ENCODE assay signal across 17 cellular contexts in the genomic region with DNA sequence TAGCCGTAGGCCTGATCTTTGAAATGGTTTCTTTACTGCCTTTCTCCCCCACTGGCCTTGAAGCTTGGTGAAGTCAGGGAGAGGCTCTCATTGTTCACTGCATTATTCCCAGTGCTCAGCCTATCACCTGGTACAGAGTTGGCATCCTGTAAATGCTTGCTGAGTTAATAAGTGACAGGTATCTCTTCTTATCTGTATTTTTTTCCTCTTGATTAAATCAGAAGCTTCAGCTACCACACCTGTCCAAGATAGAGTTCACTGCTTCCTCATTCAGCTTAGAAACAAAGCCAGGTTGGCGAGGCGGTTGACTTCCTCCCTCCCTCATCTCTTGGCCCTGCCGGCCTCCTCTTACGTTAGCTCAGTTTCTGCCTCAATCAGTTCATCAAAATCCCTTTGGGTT.
DNase-seq lines count a peak whose midpoint lies in the region; FAIRE-seq and TF ChIP-seq lines count a peak whose summit lies in the region.
"Had no signal": no experiment of that assay in that cellular context is flagged by ENCODE, and none has a peak within 500 bp of the region (broad histone marks: within the 10 kb centered on the region; RNA-seq: fewer than 3 reads in every experiment).

No MANE protein-coding gene starts in this region.

- no peak for DNase-seq in GM12891 (ENCODE audit: insufficient read length, low spot score)
- peak; percentile 59 for DNase-seq in kidney tubule cell (ENCODE audit: low spot score)
- DNase-seq in small intestine = peak; percentile 92
- DNase-seq in NOMO-1 (lab: John Stamatoyannopoulos, UW; ENCODE audit: unreplicated experiment in 2 of 2) = no peak
- DNase-seq in A172 (ENCODE audit: low spot score) = no peak
- no peak for DNase-seq in hippocampal formation (lab: John Stamatoyannopoulos, UW)
- DNase-seq: activated B cell treated with CpG ODN at 0.5 μM for 24 hours, BE2C, dorsolateral prefrontal cortex, gastrocnemius medialis, left lung, NCI-H1930, occipital lobe, SHP77 treated with DMSO at 0.1 percent for 48 hours had no signal

- H3K4me3 ChIP-seq in OCI-LY3 (ENCODE audit: low read length) (no peak overlapping the region), small intestine (ENCODE audit: low read depth in 1 of 2, low read length in 2 of 2) (no peak overlapping the region)
- H3K4me3 ChIP-seq: dorsolateral prefrontal cortex, gastrocnemius medialis, left lung, vagina had no signal

- FAIRE-seq in GM12891 (lab: Jason Lieb, UNC) (peak; percentile 33), small intestine (lab: Jason Lieb, UNC) (no peak)
- FAIRE-seq: bronchial epithelial cell had no signal

- 23 to 48% (median 29%) methylated on average over 5 of the region's 5 CpGs for WGBS in small intestine, 3 donors

- no peaks in the 10 kb centered on the region for H3K4me1 ChIP-seq in OCI-LY3 (ENCODE audit: low read length)
- H3K4me1 ChIP-seq in small intestine (ENCODE audit: control insufficient read depth in 2 of 2, insufficient read depth in 1 of 2, low read depth in 1 of 2, low read length in 1 of 2) = peaks cover 0 to 8% of the 10 kb centered on the region in 2 donors
- H3K4me1 ChIP-seq: BE2C, gastrocnemius medialis, left lung, vagina had no signal

- H3K27me3 ChIP-seq in OCI-LY3 (ENCODE audit: low read depth, low read length) = no peaks in the 10 kb centered on the region
- no peaks in the 10 kb centered on the region for H3K27me3 ChIP-seq in small intestine (ENCODE audit: control insufficient read depth in 2 of 2, insufficient read depth in 2 of 2, low read length in 2 of 2)
- H3K27me3 ChIP-seq: BE2C, dorsolateral prefrontal cortex, gastrocnemius medialis, left lung, vagina had no signal

- H3K79me2 ChIP-seq in OCI-LY3 (ENCODE audit: low read length) = no peaks in the 10 kb centered on the region

- peak overlapping the region; percentile 30; the same call in 1 of the 2 replicates for H2AFZ ChIP-seq in OCI-LY3 (ENCODE audit: low read depth, low read length)

- no peaks in the 10 kb centered on the region for H4K20me1 ChIP-seq in OCI-LY3 (ENCODE audit: insufficient read depth, low read length)

- no peaks in the 10 kb centered on the region for H3K36me3 ChIP-seq in OCI-LY3 (replicated peaks; ENCODE audit: low read depth, low read length)
- no peaks in the 10 kb centered on the region for H3K36me3 ChIP-seq in small intestine (ENCODE audit: control insufficient read depth in 2 of 2, insufficient read depth in 2 of 2, low read length in 2 of 2)
- H3K36me3 ChIP-seq: BE2C, gastrocnemius medialis, left lung, vagina had no signal

- no peak overlapping the region for H3K9ac ChIP-seq in OCI-LY3 (ENCODE audit: low read length)

- no peak for TF ChIP-seq POLR2A in GM12891 (IDR thresholded peaks at IDR 0.05; ENCODE audit: low read depth, low read length)

- H3K27ac ChIP-seq in OCI-LY3 (ENCODE audit: low read length) (no peak overlapping the region), small intestine (ENCODE audit: low read depth in 1 of 2, low read length in 1 of 2) (peak overlapping the region in 1 of 2 donors; percentile 8)
- H3K27ac ChIP-seq: dorsolateral prefrontal cortex, gastrocnemius medialis, left lung, vagina had no signal

- no peaks in the 10 kb centered on the region for H3K9me3 ChIP-seq in OCI-LY3 (ENCODE audit: insufficient read depth, low read length)
- H3K9me3 ChIP-seq in small intestine (ENCODE audit: control insufficient read depth, low read depth) = no peaks in the 10 kb centered on the region
- H3K9me3 ChIP-seq: BE2C, gastrocnemius medialis, left lung, vagina had no signal

- no peak overlapping the region for H3K4me2 ChIP-seq in OCI-LY3 (ENCODE audit: low read length)

- TF ChIP-seq CTCF in OCI-LY3 (IDR thresholded peaks at IDR 0.05; ENCODE audit: low read depth, low read length) = no peak

TF ChIP-seq in GM12891, 5 proteins besides CTCF, POLR2A, EP300 and RAD21:
- TF ChIP-seq TAF1 (IDR thresholded peaks at IDR 0.05; ENCODE audit: low read depth, low read length) = no peak
- peak; percentile 49; the same call in 1 of the 2 replicates for TF ChIP-seq SPI1 (IDR thresholded peaks at IDR 0.05; ENCODE audit: low read depth, low read length)

Comparison
In these comparisons a context has a peak if more than half of its experiments do, and no peak if none do; other contexts are left out.
1. DNase-seq: peak in kidney tubule cell (single experiment) and small intestine (single experiment); none in GM12891 (single experiment), NOMO-1 (0 of 2), A172 (single experiment) and hippocampal formation (0 of 2).